10 cellular contexts compared by ENCODE assay signal in the genomic region with DNA sequence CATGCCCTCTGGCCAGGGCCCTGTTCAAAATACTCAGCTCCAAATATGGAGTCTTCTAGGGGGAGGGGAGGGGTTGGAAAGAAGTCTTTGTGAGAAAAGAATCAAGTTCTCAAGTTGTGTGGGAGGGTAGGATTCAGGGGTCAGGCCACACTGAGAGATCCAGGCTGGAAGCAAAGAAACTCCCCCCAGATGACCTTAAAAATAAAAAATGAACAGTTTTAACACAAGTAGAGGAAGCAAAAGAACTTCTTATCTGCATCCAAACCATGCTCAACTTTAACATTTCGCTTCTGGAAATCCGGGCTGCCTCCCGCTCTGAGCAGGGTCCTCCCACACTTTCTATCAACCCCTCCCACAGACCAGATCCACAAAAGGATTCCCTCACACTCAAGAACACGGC. TPM values are rescaled to one million over a fixed set of nuclear protein-coding genes. Genes with fewer than 3 reads are reported as not detected.
DNase-seq lines count a peak whose midpoint lies in the region; ATAC-seq and TF ChIP-seq lines count a peak whose summit lies in the region.
"Had no signal": no experiment of that assay in that cellular context is flagged by ENCODE, and none has a peak within 500 bp of the region (broad histone marks: within the 10 kb centered on the region; RNA-seq: fewer than 3 reads in every experiment).

No MANE protein-coding gene starts in this region.

- DNase-seq in mammary epithelial cell: no peak
- no peak for DNase-seq in left lobe of liver (ENCODE audit: low spot score)
- no peak for DNase-seq in stimulated activated CD4-positive, alpha-beta T cell treated with anti-CD3 and anti-CD28 coated beads, Interleukin-4, amount 100 ng/mL, for 24 hours
- DNase-seq in NCI-H524 (lab: John Stamatoyannopoulos, UW): no peak
- DNase-seq in DMS114 treated with DMSO at 0.1 percent for 48 hours (lab: John Stamatoyannopoulos, UW; ENCODE audit: unreplicated experiment): no peak
- DNase-seq in midbrain (lab: John Stamatoyannopoulos, UW): no peak
- DNase-seq: activated naive CD4-positive, alpha-beta T cell treated with anti-CD3 and anti-CD28 coated beads, Interleukin-2, amount 10 ng/mL, durations not matched to agents 7 days and 5 days; NCI-H2171 had no signal

- H3K4me1 ChIP-seq in HUES48 (ENCODE audit: control insufficient read depth, insufficient read depth, low read length): peaks cover 24% of the 10 kb centered on the region
- H3K4me1 ChIP-seq in mammary epithelial cell (ENCODE audit: insufficient read depth, low read length): peaks cover 20% of the 10 kb centered on the region
- peaks cover 25% of the 10 kb centered on the region for H3K4me1 ChIP-seq in stomach smooth muscle (ENCODE audit: control insufficient read depth, insufficient read depth, low read length)

- whole genome bisulfite sequencing in mammary epithelial cell (ENCODE audit: low coverage, missing lambda C conversion rate): 19% methylated on average over 4 of the region's 4 CpGs

- H3K4me3 ChIP-seq in HUES48 (ENCODE audit: low read depth, low read length): no peak overlapping the region
- H3K4me3 ChIP-seq in mammary epithelial cell (replicated peaks in 1 of 3; ENCODE audit: insufficient read depth in 1 of 3, low read depth in 2 of 3, low read length in 3 of 3): no peak overlapping the region
- H3K4me3 ChIP-seq in stomach smooth muscle (ENCODE audit: low read length in 2 of 2): peak overlapping the region; percentile 9 to 10

- ATAC-seq in left lobe of liver: peak; percentile 43

- in situ Hi-C loops in mammary epithelial cell (cut with MboI; ENCODE audit: low sequenced_read_pairs in 2 of 2): no loop called here

- H3K79me2 ChIP-seq in mammary epithelial cell (ENCODE audit: insufficient read depth, low read length): peaks cover 97% of the 10 kb centered on the region

- H3K9ac ChIP-seq in HUES48 (ENCODE audit: low read depth, low read length) (peak overlapping the region; percentile 22; the same call in 1 of the 2 replicates), mammary epithelial cell (ENCODE audit: insufficient read depth, low read length) (no peak overlapping the region), stomach smooth muscle (ENCODE audit: low read length in 2 of 2) (no peak overlapping the region)

- H2AFZ ChIP-seq in mammary epithelial cell (ENCODE audit: low read depth, low read length): no peak overlapping the region

- peak overlapping the region; percentile 22 for H3K4me2 ChIP-seq in mammary epithelial cell (ENCODE audit: insufficient read depth, low read depth, low read length)

- intact Hi-C loops in mammary epithelial cell (cut with micrococcal nuclease): no loop called here

- BruUV-seq in mammary epithelial cell (replicated peaks; lab: Mats Ljungman, UMichigan): no TSS peak

- CTCF ChIA-PET in mammary epithelial cell (lab: Charles Lee; ENCODE audit: low non-redundant PET): no interaction called here

- H3K36me3 ChIP-seq in HUES48 (ENCODE audit: control insufficient read depth, insufficient read depth, low read length) (no peaks in the 10 kb centered on the region), mammary epithelial cell (ENCODE audit: insufficient read depth, low read length) (no peaks in the 10 kb centered on the region), stomach smooth muscle (ENCODE audit: control insufficient read depth in 2 of 2, insufficient read depth in 2 of 2, low read length in 2 of 2) (no peaks in the 10 kb centered on the region)

- dilution Hi-C loops in mammary epithelial cell (cut with HindIII; ENCODE audit: low sequenced_read_pairs): loop anchor here (5.0 kb wide), 1 partner anchor 34 kb away; no protein-coding TSS in a partner anchor

- no peaks in the 10 kb centered on the region for H4K20me1 ChIP-seq in mammary epithelial cell (ENCODE audit: insufficient read depth, low read length)

- no peaks in the 10 kb centered on the region for H3K9me3 ChIP-seq in HUES48 (ENCODE audit: control insufficient read depth, insufficient read depth, low read length)
- H3K9me3 ChIP-seq in mammary epithelial cell (replicated peaks; ENCODE audit: insufficient read depth, low read length): no peaks in the 10 kb centered on the region
- no peaks in the 10 kb centered on the region for H3K9me3 ChIP-seq in stomach smooth muscle (ENCODE audit: control insufficient read depth in 2 of 2, low read length in 2 of 2)

- H3K27me3 ChIP-seq in HUES48 (ENCODE audit: control insufficient read depth, insufficient read depth, low read length) (no peaks in the 10 kb centered on the region), mammary epithelial cell (ENCODE audit: insufficient read depth, low read length) (no peaks in the 10 kb centered on the region), stomach smooth muscle (ENCODE audit: control insufficient read depth in 1 of 2, insufficient read depth in 2 of 2, low read length in 2 of 2) (no peaks in the 10 kb centered on the region)

- no peak for TF ChIP-seq CTCF in mammary epithelial cell (conservative IDR thresholded peaks at IDR 0.05 in 1 of 2, IDR thresholded peaks at IDR 0.05 in 1 of 2; ENCODE audit: extremely low read depth in 1 of 2, insufficient read depth in 1 of 2, low read depth in 1 of 2, low read length in 2 of 2)

- H3K27ac ChIP-seq in HUES48 (ENCODE audit: low read depth, low read length) (peak overlapping the region; percentile 32), mammary epithelial cell (ENCODE audit: insufficient read depth, low read depth, low read length) (no peak overlapping the region), stomach smooth muscle (ENCODE audit: low read length) (peak overlapping the region; percentile 49)

RNA-seq across cellular contexts. Expression of gene CYTH3, which starts 44.1 kb away (rescaled TPM):
- total RNA-seq in mammary epithelial cell (10 to 100 TPM; 33.3 to 33.7 TPM), left lobe of liver (3.8 TPM)
- polyA plus RNA-seq in mammary epithelial cell: 42.9 TPM
- 23.5 TPM for polyA minus RNA-seq in mammary epithelial cell

Comparison
In these comparisons a context has a peak if more than half of its experiments do, and no peak if none do; other contexts are left out.
1. H3K4me3 ChIP-seq: peak in stomach smooth muscle (2 of 2); none in HUES48 (single experiment) and mammary epithelial cell (0 of 3).